Comparison of ENCODE assay signal across 19 cellular contexts in the genomic region with DNA sequence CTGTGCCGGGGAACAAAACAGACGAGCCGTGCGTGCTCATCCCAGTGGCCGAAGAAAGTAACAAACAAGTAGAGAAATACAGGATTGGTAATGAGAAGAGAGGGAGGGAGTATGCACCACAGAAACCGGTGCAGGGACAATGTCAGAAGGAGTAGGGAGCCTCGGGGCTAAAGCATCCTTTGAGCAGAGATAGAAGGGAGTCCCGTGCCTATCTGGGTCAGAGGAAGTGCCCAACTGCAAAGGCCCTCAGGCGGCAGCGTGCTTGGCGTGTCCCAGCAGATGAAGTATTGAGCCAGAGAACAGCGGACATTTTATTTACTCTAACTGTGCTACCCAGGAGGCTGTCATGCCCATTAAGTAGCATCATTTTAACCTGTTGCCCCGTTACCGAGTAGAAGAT.
"Had no signal": no experiment of that assay in that cellular context is flagged by ENCODE, and none has a peak within 500 bp of the region (broad histone marks: within the 10 kb centered on the region; RNA-seq: fewer than 3 reads in every experiment).

No MANE protein-coding gene starts in this region.

- H3K36me3 Mint-ChIP-seq: stimulated activated naive B cell treated with anti-CD40 and anti-IgM and Interleukin-4, amounts not matched to agents 10 μg/mL and 1 μg/mL and 100 μg/mL, for 72 hours had no signal

- H3K27me3 ChIP-seq: breast epithelium, neutrophil, spleen, thyroid gland had no signal

- H3K4me1 ChIP-seq: breast epithelium, parathyroid adenoma had no signal

- H3K27ac Mint-ChIP-seq: activated CD4-positive, alpha-beta T cell treated with anti-CD3 and anti-CD28 coated beads, Interleukin-2, amount 10 ng/mL, durations not matched to agents 7 days and 5 days; activated CD8-positive, alpha-beta T cell treated with anti-CD3 and anti-CD28 coated beads, Interleukin-2, amount 10 ng/mL, durations not matched to agents 7 days and 5 days; activated naive CD4-positive, alpha-beta T cell treated with anti-CD3 and anti-CD28 coated beads, Interleukin-2, amount 50 U/mL, for 24 hours; dendritic cell treated with granulocyte-macrophage colony-stimulating factor and Interleukin-4, amounts not matched to agents 40 ng/mL and 50 ng/mL, for 4 days; stimulated activated naive B cell treated with anti-CD40 and anti-IgM and Interleukin-4, amounts not matched to agents 10 μg/mL and 1 μg/mL and 100 μg/mL, for 72 hours had no signal

- H3K27me3 Mint-ChIP-seq: activated CD4-positive, alpha-beta T cell treated with anti-CD3 and anti-CD28 coated beads, Interleukin-2, amount 10 ng/mL, durations not matched to agents 7 days and 5 days; activated naive CD4-positive, alpha-beta T cell treated with anti-CD3 and anti-CD28 coated beads, Interleukin-2, amount 50 U/mL, for 24 hours; dendritic cell treated with granulocyte-macrophage colony-stimulating factor and Interleukin-4, amounts not matched to agents 40 ng/mL and 50 ng/mL, for 4 days; naive thymus-derived CD4-positive, alpha-beta T cell had no signal

- H3K9me3 Mint-ChIP-seq: activated CD4-positive, alpha-beta T cell treated with anti-CD3 and anti-CD28 coated beads, Interleukin-2, amount 10 ng/mL, durations not matched to agents 7 days and 5 days; activated naive CD4-positive, alpha-beta T cell treated with anti-CD3 and anti-CD28 coated beads, Interleukin-2, amount 50 U/mL, for 24 hours; dendritic cell treated with granulocyte-macrophage colony-stimulating factor and Interleukin-4, amounts not matched to agents 40 ng/mL and 50 ng/mL, for 4 days; stimulated activated naive B cell treated with anti-CD40 and anti-IgM and Interleukin-4, amounts not matched to agents 10 μg/mL and 1 μg/mL and 100 μg/mL, for 72 hours had no signal

- H2AFZ ChIP-seq: parathyroid adenoma had no signal

- H3K27ac ChIP-seq: breast epithelium, left ventricle myocardium inferior, neutrophil, parathyroid adenoma, spleen, thyroid gland had no signal

- H3K4me3 Mint-ChIP-seq: activated CD4-positive, alpha-beta T cell treated with anti-CD3 and anti-CD28 coated beads, Interleukin-2, amount 10 ng/mL, durations not matched to agents 7 days and 5 days; activated CD8-positive, alpha-beta T cell treated with anti-CD3 and anti-CD28 coated beads, Interleukin-2, amount 10 ng/mL, durations not matched to agents 7 days and 5 days; activated naive CD4-positive, alpha-beta T cell treated with anti-CD3 and anti-CD28 coated beads, Interleukin-2, amount 50 U/mL, for 24 hours; dendritic cell treated with granulocyte-macrophage colony-stimulating factor and Interleukin-4, amounts not matched to agents 40 ng/mL and 50 ng/mL, for 4 days; naive thymus-derived CD4-positive, alpha-beta T cell; stimulated activated naive B cell treated with anti-CD40 and anti-IgM and Interleukin-4, amounts not matched to agents 10 μg/mL and 1 μg/mL and 100 μg/mL, for 72 hours had no signal

- ATAC-seq: activated CD4-positive, CD25-positive, alpha-beta regulatory T cell treated with anti-CD3 and anti-CD28 coated beads, Interleukin-2, amount 50 U/mL, for 24 hours; activated CD8-positive, alpha-beta T cell treated with anti-CD3 and anti-CD28 coated beads, Interleukin-2, amount 10 ng/mL, durations not matched to agents 7 days and 5 days; naive thymus-derived CD4-positive, alpha-beta T cell; stimulated activated naive B cell treated with anti-CD40 and anti-IgM and Interleukin-4, amounts not matched to agents 10 μg/mL and 1 μg/mL and 100 μg/mL, for 72 hours had no signal

- H3K9ac ChIP-seq: parathyroid adenoma had no signal

- H3K79me2 ChIP-seq: parathyroid adenoma had no signal

- H3K9me3 ChIP-seq: breast epithelium, left ventricle myocardium inferior, neutrophil, thyroid gland had no signal

- DNase-seq: activated CD4-positive, alpha-beta T cell treated with anti-CD3 and anti-CD28 coated beads, Interleukin-2, amount 10 ng/mL, durations not matched to agents 7 days and 5 days; activated CD8-positive, alpha-beta memory T cell treated with anti-CD3 and anti-CD28 coated beads, Interleukin-2, amount 50 U/mL, for 4 hours; activated CD8-positive, alpha-beta T cell treated with anti-CD3 and anti-CD28 coated beads, Interleukin-2, amount 10 ng/mL, durations not matched to agents 7 days and 5 days; activated gamma-delta T cell; cerebellar nuclear complex; effector memory CD4-positive, alpha-beta T cell; kidney glomerular epithelial cell; left ventricle myocardium inferior; naive thymus-derived CD4-positive, alpha-beta T cell; spleen; stimulated activated naive B cell treated with anti-CD40 and anti-IgM and Interleukin-4, amounts not matched to agents 10 μg/mL and 1 μg/mL and 100 μg/mL, for 72 hours; T1000; thyroid gland had no signal
